Comparison of ENCODE assay signal across 12 cellular contexts in genomic region chr6:53236241-53236640, GRCh38.
DNase-seq lines count a peak whose midpoint lies in the region; ATAC-seq and TF ChIP-seq lines count a peak whose summit lies in the region.
"Had no signal": no experiment of that assay in that cellular context is flagged by ENCODE, and none has a peak within 500 bp of the region (broad histone marks: within the 10 kb centered on the region; RNA-seq: fewer than 3 reads in every experiment).

No MANE protein-coding gene starts in this region.

- peaks cover 15% of the 10 kb centered on the region; the same call in 1 of the 2 replicates for H3K4me1 ChIP-seq in MM.1S (ENCODE audit: low read length)

- no peak for TF ChIP-seq CTCF in MM.1S (IDR thresholded peaks at IDR 0.05; ENCODE audit: low read length)

- H4K20me1 ChIP-seq in MM.1S (ENCODE audit: insufficient read depth, low read length) = no peaks in the 10 kb centered on the region

- H3K36me3 ChIP-seq in MM.1S (replicated peaks; ENCODE audit: insufficient read depth, low read length) = no peaks in the 10 kb centered on the region
- H3K36me3 ChIP-seq: cardiac muscle cell, thoracic aorta had no signal

- peaks cover 3 to 4% of the 10 kb centered on the region in 2 donors for H3K9me3 Mint-ChIP-seq in activated T-cell treated with anti-CD3 and anti-CD28 coated beads, Interleukin-2, amount 50 U/mL, for 72 hours
- H3K9me3 Mint-ChIP-seq in stimulated activated effector memory CD8-positive, alpha-beta T cell treated with anti-CD3 and anti-CD28 coated beads, Interleukin-12 subunit alpha, Interleukin-12 subunit beta, amount 100 ng/mL, for 72 hours = no peaks in the 10 kb centered on the region
- peaks cover 9% of the 10 kb centered on the region for H3K9me3 Mint-ChIP-seq in activated T-helper 1 cell treated with anti-CD3 and anti-CD28 coated beads, Interleukin-12 subunit alpha, Interleukin-12 subunit beta, Interleukin-2, Interleukin-4 antibody, amounts not matched to agents 30 ng/mL and 10 ng/mL and 1 ng/mL, durations not matched to agents 14 hours and 24 hours and 36 hours

- H3K27me3 Mint-ChIP-seq in activated T-cell treated with anti-CD3 and anti-CD28 coated beads, Interleukin-2, amount 50 U/mL, for 72 hours (ENCODE audit: low read depth) = no peaks in the 10 kb centered on the region
- no peaks in the 10 kb centered on the region for H3K27me3 Mint-ChIP-seq in activated T-helper 1 cell treated with anti-CD3 and anti-CD28 coated beads, Interleukin-12 subunit alpha, Interleukin-12 subunit beta, Interleukin-2, Interleukin-4 antibody, amounts not matched to agents 30 ng/mL and 10 ng/mL and 1 ng/mL, durations not matched to agents 14 hours and 24 hours and 36 hours (ENCODE audit: insufficient read depth)

- no peaks in the 10 kb centered on the region for H3K9me3 ChIP-seq in MM.1S (replicated peaks; ENCODE audit: insufficient read depth, low read length)
- H3K9me3 ChIP-seq: thoracic aorta had no signal

- no peak overlapping the region for H3K27ac Mint-ChIP-seq in activated T-cell treated with anti-CD3 and anti-CD28 coated beads, Interleukin-2, amount 50 U/mL, for 72 hours
- peak overlapping the region; percentile 36 for H3K27ac Mint-ChIP-seq in stimulated activated effector memory CD8-positive, alpha-beta T cell treated with anti-CD3 and anti-CD28 coated beads, Interleukin-12 subunit alpha, Interleukin-12 subunit beta, amount 100 ng/mL, for 72 hours
- H3K27ac Mint-ChIP-seq in activated T-helper 1 cell treated with anti-CD3 and anti-CD28 coated beads, Interleukin-12 subunit alpha, Interleukin-12 subunit beta, Interleukin-2, Interleukin-4 antibody, amounts not matched to agents 30 ng/mL and 10 ng/mL and 1 ng/mL, durations not matched to agents 14 hours and 24 hours and 36 hours = no peak overlapping the region
- H3K27ac Mint-ChIP-seq: nephron had no signal

- no peak for DNase-seq in activated T-cell treated with anti-CD3 and anti-CD28 coated beads, Interleukin-2, amount 50 U/mL, for 72 hours
- no peak for DNase-seq in activated T-cell treated with anti-CD3 and anti-CD28 coated beads for 4 hours
- DNase-seq in MM.1S = peak; percentile 39
- no peak for DNase-seq in stimulated activated effector memory CD8-positive, alpha-beta T cell treated with anti-CD3 and anti-CD28 coated beads, Interleukin-12 subunit alpha, Interleukin-12 subunit beta, amount 100 ng/mL, for 72 hours (ENCODE audit: low spot score in 2 of 2)
- no peak for DNase-seq in SIG-M5 (lab: John Stamatoyannopoulos, UW)
- no peak for DNase-seq in SHP77 treated with DMSO at 0.1 percent for 48 hours (lab: John Stamatoyannopoulos, UW)
- no peak for DNase-seq in activated T-helper 1 cell treated with anti-CD3 and anti-CD28 coated beads, Interleukin-12 subunit alpha, Interleukin-12 subunit beta, Interleukin-2, Interleukin-4 antibody, amounts not matched to agents 30 ng/mL and 10 ng/mL and 1 ng/mL, durations not matched to agents 14 hours and 24 hours and 36 hours (ENCODE audit: low spot score)
- DNase-seq: NCI-H524 had no signal

- no peak overlapping the region for H3K9ac ChIP-seq in MM.1S (ENCODE audit: low read length)

- H3K4me3 Mint-ChIP-seq in activated T-cell treated with anti-CD3 and anti-CD28 coated beads, Interleukin-2, amount 50 U/mL, for 72 hours = peak overlapping the region; percentile 24 to 87
- peak overlapping the region; percentile 52 for H3K4me3 Mint-ChIP-seq in stimulated activated effector memory CD8-positive, alpha-beta T cell treated with anti-CD3 and anti-CD28 coated beads, Interleukin-12 subunit alpha, Interleukin-12 subunit beta, amount 100 ng/mL, for 72 hours
- no peak overlapping the region for H3K4me3 Mint-ChIP-seq in activated T-helper 1 cell treated with anti-CD3 and anti-CD28 coated beads, Interleukin-12 subunit alpha, Interleukin-12 subunit beta, Interleukin-2, Interleukin-4 antibody, amounts not matched to agents 30 ng/mL and 10 ng/mL and 1 ng/mL, durations not matched to agents 14 hours and 24 hours and 36 hours
- H3K4me3 Mint-ChIP-seq: nephron had no signal

- H3F3A ChIP-seq in MM.1S (ENCODE audit: insufficient read depth, low read length) = 0 out of 2 replicates have a peak, but pooled peaks cover 5% of the 10 kb centered on the region

- H3K79me2 ChIP-seq in MM.1S (ENCODE audit: low read length) = no peaks in the 10 kb centered on the region

- peaks cover 45% of the 10 kb centered on the region for H3K4me1 Mint-ChIP-seq in activated T-cell treated with anti-CD3 and anti-CD28 coated beads, Interleukin-2, amount 50 U/mL, for 72 hours (ENCODE audit: low read depth)
- peaks cover 56% of the 10 kb centered on the region for H3K4me1 Mint-ChIP-seq in stimulated activated effector memory CD8-positive, alpha-beta T cell treated with anti-CD3 and anti-CD28 coated beads, Interleukin-12 subunit alpha, Interleukin-12 subunit beta, amount 100 ng/mL, for 72 hours
- peaks cover 31% of the 10 kb centered on the region for H3K4me1 Mint-ChIP-seq in activated T-helper 1 cell treated with anti-CD3 and anti-CD28 coated beads, Interleukin-12 subunit alpha, Interleukin-12 subunit beta, Interleukin-2, Interleukin-4 antibody, amounts not matched to agents 30 ng/mL and 10 ng/mL and 1 ng/mL, durations not matched to agents 14 hours and 24 hours and 36 hours (ENCODE audit: low read depth)
- H3K4me1 Mint-ChIP-seq: nephron had no signal

- ATAC-seq in activated T-cell treated with anti-CD3 and anti-CD28 coated beads, Interleukin-2, amount 50 U/mL, for 72 hours (replicated peaks in 1 of 2) = peak; percentile 13 to 25
- peak; percentile 50 for ATAC-seq in GM21526 (IDR thresholded peaks at IDR 0.05; ENCODE audit: low FRiP score, unreplicated experiment)
- peak; percentile 35 for ATAC-seq in stimulated activated effector memory CD8-positive, alpha-beta T cell treated with anti-CD3 and anti-CD28 coated beads, Interleukin-12 subunit alpha, Interleukin-12 subunit beta, amount 100 ng/mL, for 72 hours

- peaks cover 4 to 7% of the 10 kb centered on the region in 2 donors for H3K36me3 Mint-ChIP-seq in activated T-cell treated with anti-CD3 and anti-CD28 coated beads, Interleukin-2, amount 50 U/mL, for 72 hours (ENCODE audit: insufficient read depth in 2 of 2)
- H3K36me3 Mint-ChIP-seq in stimulated activated effector memory CD8-positive, alpha-beta T cell treated with anti-CD3 and anti-CD28 coated beads, Interleukin-12 subunit alpha, Interleukin-12 subunit beta, amount 100 ng/mL, for 72 hours = no peaks in the 10 kb centered on the region
- H3K36me3 Mint-ChIP-seq in activated T-helper 1 cell treated with anti-CD3 and anti-CD28 coated beads, Interleukin-12 subunit alpha, Interleukin-12 subunit beta, Interleukin-2, Interleukin-4 antibody, amounts not matched to agents 30 ng/mL and 10 ng/mL and 1 ng/mL, durations not matched to agents 14 hours and 24 hours and 36 hours (ENCODE audit: low read depth) = peaks cover 2% of the 10 kb centered on the region

- H3K4me3 ChIP-seq in MM.1S (ENCODE audit: low read length) = peak overlapping the region; percentile 36
- H3K4me3 ChIP-seq: cardiac muscle cell, thoracic aorta had no signal

- no peaks in the 10 kb centered on the region for H3K9me2 ChIP-seq in MM.1S (replicated peaks; ENCODE audit: insufficient read depth, low read length)

- H3K27me3 ChIP-seq in MM.1S (replicated peaks; ENCODE audit: insufficient read depth, low read length) = no peaks in the 10 kb centered on the region
- H3K27me3 ChIP-seq: cardiac muscle cell had no signal

- intact Hi-C loops in activated T-helper 1 cell treated with anti-CD3 and anti-CD28 coated beads, Interleukin-12 subunit alpha, Interleukin-12 subunit beta, Interleukin-2, Interleukin-4 antibody, amounts not matched to agents 30 ng/mL and 10 ng/mL and 1 ng/mL, durations not matched to agents 14 hours and 24 hours and 36 hours (cut with micrococcal nuclease) = loop anchor here (10.0 kb wide), 1 partner anchor 241 kb away; the partner anchor contains the start of gene GSTA4

- H2AFZ ChIP-seq in MM.1S (ENCODE audit: low read length) = no peak overlapping the region

- peak overlapping the region; percentile 68; the same call in 1 of the 2 replicates for H3K4me2 ChIP-seq in MM.1S (ENCODE audit: low read depth, low read length)

- H3K27ac ChIP-seq in MM.1S (ENCODE audit: low read length) = no peak overlapping the region
- H3K27ac ChIP-seq: cardiac muscle cell, thoracic aorta had no signal
